In genomic region chr15:65578904-65579728, GRCh38 we compare ENCODE assay signal across 18 cellular contexts. TPM values are rescaled to one million over a fixed set of nuclear protein-coding genes. Genes with fewer than 3 reads are reported as not detected.
DNase-seq lines count a peak whose midpoint lies in the region; ATAC-seq, FAIRE-seq and TF ChIP-seq lines count a peak whose summit lies in the region.
"Had no signal": no experiment of that assay in that cellular context is flagged by ENCODE, and none has a peak within 500 bp of the region (broad histone marks: within the 10 kb centered on the region; RNA-seq: fewer than 3 reads in every experiment).

No MANE protein-coding gene starts in this region.

- peaks cover 11% of the 10 kb centered on the region for H3K4me1 Mint-ChIP-seq in activated CD8-positive, alpha-beta T cell treated with anti-CD3 and anti-CD28 coated beads for 36 hours (ENCODE audit: low read depth)
- H3K4me1 Mint-ChIP-seq in stimulated activated naive CD8-positive, alpha-beta T cell treated with anti-CD3 and anti-CD28 coated beads, Interleukin-15, amount 100 ng/mL, for 72 hours = peaks cover 12% of the 10 kb centered on the region
- H3K4me1 Mint-ChIP-seq: nephron had no signal

- no peaks in the 10 kb centered on the region for H3K9me3 ChIP-seq in A549

- no peak for TF ChIP-seq EP300 in A549 (IDR thresholded peaks at IDR 0.05)

- no peaks in the 10 kb centered on the region for H3K9me3 Mint-ChIP-seq in activated CD8-positive, alpha-beta T cell treated with anti-CD3 and anti-CD28 coated beads for 36 hours
- H3K9me3 Mint-ChIP-seq in stimulated activated naive CD8-positive, alpha-beta T cell treated with anti-CD3 and anti-CD28 coated beads, Interleukin-15, amount 100 ng/mL, for 72 hours = no peaks in the 10 kb centered on the region
- H3K9me3 Mint-ChIP-seq: CD14-positive monocyte, IgD-negative memory B cell, nephron had no signal

- H3K4me1 ChIP-seq in A549 = peaks cover 23% of the 10 kb centered on the region

- no peak overlapping the region for H3K4me2 ChIP-seq in A549

- TF ChIP-seq RAD21 in A549 (conservative IDR thresholded peaks at IDR 0.05 in 1 of 2, IDR thresholded peaks at IDR 0.05 in 1 of 2) = no peak

- ATAC-seq in A549 = peak; percentile 27 to 42; a peak in 3 of 6 replicates
- no peak for ATAC-seq in activated CD8-positive, alpha-beta T cell treated with anti-CD3 and anti-CD28 coated beads for 36 hours
- no peak for ATAC-seq in GM21737 (IDR thresholded peaks at IDR 0.05; ENCODE audit: unreplicated experiment)
- no peak for ATAC-seq in stimulated activated naive CD8-positive, alpha-beta T cell treated with anti-CD3 and anti-CD28 coated beads, Interleukin-15, amount 100 ng/mL, for 72 hours

- intact Hi-C loops in activated CD8-positive, alpha-beta T cell treated with anti-CD3 and anti-CD28 coated beads for 36 hours (cut with micrococcal nuclease) = no loop called here

- H3K4me3 Mint-ChIP-seq in activated CD8-positive, alpha-beta T cell treated with anti-CD3 and anti-CD28 coated beads for 36 hours = no peak overlapping the region
- no peak overlapping the region for H3K4me3 Mint-ChIP-seq in stimulated activated naive CD8-positive, alpha-beta T cell treated with anti-CD3 and anti-CD28 coated beads, Interleukin-15, amount 100 ng/mL, for 72 hours
- H3K4me3 Mint-ChIP-seq: CD14-positive monocyte, IgD-negative memory B cell, nephron had no signal

- WGBS in A549 (ENCODE audit: missing lambda C conversion rate) = 82% methylated on average over 8 of the region's 8 CpGs

- H3K27ac Mint-ChIP-seq in activated CD8-positive, alpha-beta T cell treated with anti-CD3 and anti-CD28 coated beads for 36 hours = peak overlapping the region; percentile 65
- H3K27ac Mint-ChIP-seq in stimulated activated naive CD8-positive, alpha-beta T cell treated with anti-CD3 and anti-CD28 coated beads, Interleukin-15, amount 100 ng/mL, for 72 hours = peak overlapping the region in 1 of 2 donors; percentile 25

- CTCF ChIA-PET in A549 (lab: Yijun Ruan, JAX) = interaction anchor here (0.6 to 2.7 kb wide), 6 partner anchors 17 to 194 kb away, joined by 3 to 17 read pairs (median 4); partner anchors contain the start of gene INTS14
- CTCF ChIA-PET in activated CD8-positive, alpha-beta T cell treated with anti-CD3 and anti-CD28 coated beads for 36 hours (lab: Charles Lee) = interaction anchor here (0.6 to 1.7 kb wide), 4 partner anchors 24 to 194 kb away, joined by 3 to 4 read pairs (median 3); no protein-coding TSS in a partner anchor

- POLR2A ChIA-PET in A549 (lab: Yijun Ruan, JAX) = interaction anchor here (1.3 kb wide), 1 partner anchor 32 kb away, joined by 5 read pairs; the partner anchor contains the start of gene INTS14
- POLR2A ChIA-PET in activated CD8-positive, alpha-beta T cell treated with anti-CD3 and anti-CD28 coated beads for 36 hours (lab: Charles Lee) = interaction anchor here (1.1 to 1.5 kb wide), 2 partner anchors 24 to 32 kb away, joined by 3 read pairs; partner anchors contain the start of gene INTS14

- H3K27ac ChIP-seq in A549 = no peak overlapping the region
- H3K27ac ChIP-seq: coronary artery had no signal

- peaks cover 46% of the 10 kb centered on the region for H3K36me3 Mint-ChIP-seq in activated CD8-positive, alpha-beta T cell treated with anti-CD3 and anti-CD28 coated beads for 36 hours (ENCODE audit: low read depth)

- DNase-seq in A549 (ENCODE audit: low read depth in 1 of 2, low spot score in 1 of 2) (no peak), ELR (ENCODE audit: low read depth) (peak; percentile 2), iPS-NIHi11 (ENCODE audit: low spot score) (peak; percentile 18), CD1c-positive myeloid dendritic cell (ENCODE audit: extremely low spot score) (no peak), SHP77 (lab: John Stamatoyannopoulos, UW) (no peak)
- DNase-seq in activated CD8-positive, alpha-beta T cell treated with anti-CD3 and anti-CD28 coated beads for 36 hours = no peak
- DNase-seq in stimulated activated naive CD8-positive, alpha-beta T cell treated with anti-CD3 and anti-CD28 coated beads, Interleukin-15, amount 100 ng/mL, for 72 hours = no peak
- DNase-seq: activated gamma-delta T cell treated with Interleukin-2 at 50 U/mL for 16 hours; foreskin melanocyte; GOT3; kidney; NCI-H187; stimulated activated CD4-positive, alpha-beta T cell treated with anti-CD3 and anti-CD28 coated beads, Interleukin-12 subunit alpha, Interleukin-12 subunit beta, amount 100 ng/mL, for 4 hours had no signal

- no peak for TF ChIP-seq POLR2A in A549 (IDR thresholded peaks at IDR 0.05; ENCODE audit: low read length)

- FAIRE-seq in A549 (lab: Jason Lieb, UNC) = no peak
- FAIRE-seq: kidney had no signal

- no peaks in the 10 kb centered on the region for H3K27me3 Mint-ChIP-seq in activated CD8-positive, alpha-beta T cell treated with anti-CD3 and anti-CD28 coated beads for 36 hours
- no peaks in the 10 kb centered on the region for H3K27me3 Mint-ChIP-seq in stimulated activated naive CD8-positive, alpha-beta T cell treated with anti-CD3 and anti-CD28 coated beads, Interleukin-15, amount 100 ng/mL, for 72 hours
- H3K27me3 Mint-ChIP-seq: IgD-negative memory B cell had no signal

- H3K4me3 ChIP-seq in A549 = no peak overlapping the region
- H3K4me3 ChIP-seq: coronary artery had no signal

- TF ChIP-seq CTCF in A549 (IDR thresholded peaks at IDR 0.05) = no peak
- no peak for TF ChIP-seq CTCF in activated CD8-positive, alpha-beta T cell treated with anti-CD3 and anti-CD28 coated beads for 36 hours (IDR thresholded peaks at IDR 0.05)

TF ChIP-seq in A549, 52 proteins besides CTCF, POLR2A, EP300 and RAD21:
- TF ChIP-seq JUN (IDR thresholded peaks at IDR 0.05) = 0 out of 5 replicates have a peak, but pooled peaks of 1 of the 2 experiments have one; percentile 2
- TF ChIP-seq RARB (CRISPR knock-in tag; IDR thresholded peaks at IDR 0.05) = no peak
- no peak for TF ChIP-seq KDM5A (IDR thresholded peaks at IDR 0.05)
- no peak for TF ChIP-seq ESRRA (IDR thresholded peaks at IDR 0.05; ENCODE audit: borderline replicate concordance, low read length)
- TF ChIP-seq E2F6 (IDR thresholded peaks at IDR 0.05; ENCODE audit: borderline replicate concordance, low read depth) = no peak
- no peak for TF ChIP-seq FOXS1 (CRISPR knock-in tag; IDR thresholded peaks at IDR 0.05)
- TF ChIP-seq PHF8 (IDR thresholded peaks at IDR 0.05; ENCODE audit: borderline replicate concordance, low read depth) = no peak
- no peak for TF ChIP-seq ZC3H11A (IDR thresholded peaks at IDR 0.05)
- TF ChIP-seq SREBF2 (IDR thresholded peaks at IDR 0.05) = no peak

RNA-seq across cellular contexts. Expression of gene INTS14, which starts 31.8 kb away (rescaled TPM):
- polyA plus RNA-seq in A549 (2011; rRNA removed) (81.4 and 82.1 TPM in 2 replicates), A549 (2017; fragmentation: RNase III; extraction: RNeasy Plus Mini Kit Qiagen cat#74134 plus additional on column Dnase treatment) (36.6 to 40.0 TPM (median 38.1 TPM) in 3 replicates)
- polyA plus RNA-seq in A549 (2012; cell fraction: cytosol; rRNA removed) = 41.1 and 47.1 TPM in 2 replicates
- 41.1 and 51.9 TPM in 2 replicates for polyA plus RNA-seq in A549 (2012; cell fraction: nucleus; rRNA removed)
- 56.3 and 68.0 TPM in 2 replicates for polyA minus RNA-seq in A549 (2011; rRNA and poly(A)+ RNA removed)
- 10 to 100 TPM; 47.4 to 48.1 TPM for total RNA-seq in activated CD8-positive, alpha-beta T cell treated with anti-CD3 and anti-CD28 coated beads for 36 hours

RNA-seq across cellular contexts. Expression of gene SLC24A1, which starts 42.6 kb away (rescaled TPM):
- 6.8 and 7.0 TPM in 2 replicates for polyA plus RNA-seq in A549 (2011; rRNA removed)
- 1.7 and 2.4 TPM in 2 replicates for polyA plus RNA-seq in A549 (2012; cell fraction: cytosol; rRNA removed)
- polyA plus RNA-seq in A549 (2012; cell fraction: nucleus; rRNA removed) = 1.9 and 2.1 TPM in 2 replicates
- 5.2 to 6.4 TPM (median 5.9 TPM) in 3 replicates for polyA plus RNA-seq in A549 (2017; fragmentation: RNase III; extraction: RNeasy Plus Mini Kit Qiagen cat#74134 plus additional on column Dnase treatment)
- 8.6 and 8.7 TPM in 2 replicates for polyA minus RNA-seq in A549 (2011; rRNA and poly(A)+ RNA removed)
- total RNA-seq in activated CD8-positive, alpha-beta T cell treated with anti-CD3 and anti-CD28 coated beads for 36 hours = 1 to 10 TPM; 6.8 to 7.6 TPM

RNA-seq across cellular contexts. Expression of gene HACD3, which starts 48.9 kb away (rescaled TPM):
- polyA plus RNA-seq in A549 (2011; rRNA removed) (186 and 212 TPM in 2 replicates), A549 (2017; fragmentation: RNase III; extraction: RNeasy Plus Mini Kit Qiagen cat#74134 plus additional on column Dnase treatment) (140 to 151 TPM (median 149 TPM) in 3 replicates)
- 74.2 and 83.5 TPM in 2 replicates for polyA plus RNA-seq in A549 (2012; cell fraction: cytosol; rRNA removed)
- polyA plus RNA-seq in A549 (2012; cell fraction: nucleus; rRNA removed) = 41.8 and 49.0 TPM in 2 replicates
- 92.4 and 94.1 TPM in 2 replicates for polyA minus RNA-seq in A549 (2011; rRNA and poly(A)+ RNA removed)
- 10 to 100 TPM; 30.2 to 32.5 TPM for total RNA-seq in activated CD8-positive, alpha-beta T cell treated with anti-CD3 and anti-CD28 coated beads for 36 hours

Comparison
In these comparisons a context has a peak if more than half of its experiments do, and no peak if none do; other contexts are left out.
1. ATAC-seq: peak in A549 (2 of 2); none in activated CD8-positive, alpha-beta T cell treated with anti-CD3 and anti-CD28 coated beads for 36 hours (single experiment), GM21737 (single experiment) and stimulated activated naive CD8-positive, alpha-beta T cell treated with anti-CD3 and anti-CD28 coated beads, Interleukin-15, amount 100 ng/mL, for 72 hours (single experiment).
2. DNase-seq: peak in ELR (single experiment) and iPS-NIHi11 (single experiment); none in A549 (0 of 2), activated CD8-positive, alpha-beta T cell treated with anti-CD3 and anti-CD28 coated beads for 36 hours (single experiment), CD1c-positive myeloid dendritic cell (single experiment), SHP77 (0 of 2) and stimulated activated naive CD8-positive, alpha-beta T cell treated with anti-CD3 and anti-CD28 coated beads, Interleukin-15, amount 100 ng/mL, for 72 hours (0 of 2).